In genomic region chr15:99174567-99174966, GRCh38 we compare ENCODE assay signal across 21 cellular contexts.
DNase-seq lines count a peak whose midpoint lies in the region; ATAC-seq and TF ChIP-seq lines count a peak whose summit lies in the region.
"Had no signal": no experiment of that assay in that cellular context is flagged by ENCODE, and none has a peak within 500 bp of the region (broad histone marks: within the 10 kb centered on the region; RNA-seq: fewer than 3 reads in every experiment).

No MANE protein-coding gene starts in this region.

- H3K4me1 Mint-ChIP-seq in H9, result no peaks in the 10 kb centered on the region
- H3K4me1 Mint-ChIP-seq: stimulated activated naive CD8-positive, alpha-beta T cell treated with anti-CD3 and anti-CD28 coated beads, Interleukin-15, amount 100 ng/mL, for 72 hours had no signal

- H3K23me2 ChIP-seq in H9 (ENCODE audit: insufficient read length, low read depth, low read length, poor library complexity, severe bottlenecking), result no peaks in the 10 kb centered on the region

- H3T11ph ChIP-seq in H9 (ENCODE audit: low read length), result no peak overlapping the region

- H3K9me3 ChIP-seq in H9 (ENCODE audit: control insufficient read depth, low read depth, low read length) (no peaks in the 10 kb centered on the region), esophagus muscularis mucosa (no peaks in the 10 kb centered on the region), mesodermal cell (ENCODE audit: control insufficient read depth, low read length) (no peaks in the 10 kb centered on the region), skeletal muscle tissue (ENCODE audit: control insufficient read depth in 3 of 3, low read length in 3 of 3) (no peaks in the 10 kb centered on the region)
- H3K9me3 ChIP-seq: MG63, mucosa of descending colon had no signal

- H3K9me3 Mint-ChIP-seq in H9, result no peaks in the 10 kb centered on the region
- H3K9me3 Mint-ChIP-seq: activated naive CD4-positive, alpha-beta T cell treated with anti-CD3 and anti-CD28 coated beads for 36 hours; activated T-cell treated with anti-CD3 and anti-CD28 coated beads, Interleukin-2, amount 50 U/mL, for 24 hours; stimulated activated naive CD8-positive, alpha-beta T cell treated with anti-CD3 and anti-CD28 coated beads, Interleukin-15, amount 100 ng/mL, for 72 hours had no signal

- TF ChIP-seq CTCF in H9 (conservative IDR thresholded peaks at IDR 0.05) (no peak), esophagus muscularis mucosa (IDR thresholded peaks at IDR 0.05) (no peak)

- no peak overlapping the region for H2BK12ac ChIP-seq in H9 (ENCODE audit: insufficient read length, low read depth, low read length)

- no peak overlapping the region for H3K18ac ChIP-seq in H9 (ENCODE audit: insufficient read length, low read depth, low read length)

- H2BK20ac ChIP-seq in H9 (ENCODE audit: low read depth, low read length, poor library complexity, severe bottlenecking), result no peak overlapping the region

- H2AK5ac ChIP-seq in H9 (ENCODE audit: insufficient read length, low read length), result no peak overlapping the region

- no peak overlapping the region for H4K5ac ChIP-seq in H9 (ENCODE audit: insufficient read length, low read depth, low read length)

- H2BK15ac ChIP-seq in H9 (ENCODE audit: low read depth, low read length), result no peak overlapping the region

- no peaks in the 10 kb centered on the region for H3K27me3 ChIP-seq in H9 (ENCODE audit: insufficient read depth, low read length)
- no peaks in the 10 kb centered on the region for H3K27me3 ChIP-seq in esophagus muscularis mucosa
- no peaks in the 10 kb centered on the region for H3K27me3 ChIP-seq in skeletal muscle tissue (ENCODE audit: control insufficient read depth in 3 of 3, insufficient read depth in 3 of 3, low read length in 3 of 3)
- H3K27me3 ChIP-seq: MG63 had no signal

- H4K20me1 ChIP-seq in H9 (ENCODE audit: control insufficient read depth, insufficient read depth, insufficient read length), result no peaks in the 10 kb centered on the region

- peak overlapping the region in 2 of 3 experiments; percentile 10 to 41; a peak in 2 of 7 replicates for H3K27ac Mint-ChIP-seq in H9
- H3K27ac Mint-ChIP-seq: activated CD8-positive, alpha-beta T cell treated with anti-CD3 and anti-CD28 coated beads, Interleukin-2, amount 10 ng/mL, durations not matched to agents 7 days and 5 days; activated naive CD4-positive, alpha-beta T cell treated with anti-CD3 and anti-CD28 coated beads for 36 hours; activated T-cell treated with anti-CD3 and anti-CD28 coated beads, Interleukin-2, amount 50 U/mL, for 24 hours had no signal

- H3K4me3 ChIP-seq in esophagus muscularis mucosa (peak overlapping the region in 3 of 4 donors; percentile 11 to 28 (median 18)), mesodermal cell (ENCODE audit: extremely low read depth, insufficient read depth, low read length, poor library complexity, severe bottlenecking) (no peak overlapping the region), skeletal muscle tissue (ENCODE audit: low read length in 3 of 3) (peak overlapping the region; percentile 4 to 65 (median 61))
- H3K4me3 ChIP-seq: MG63, mucosa of descending colon had no signal

- no peaks in the 10 kb centered on the region for H3K79me1 ChIP-seq in H9 (ENCODE audit: insufficient read depth, low read depth, low read length, poor library complexity, severe bottlenecking)

- no peak overlapping the region for H2BK120ac ChIP-seq in H9 (ENCODE audit: low read depth, low read length, poor library complexity, severe bottlenecking)

- H3K27me3 Mint-ChIP-seq in H9 (ENCODE audit: low read depth), result no peaks in the 10 kb centered on the region
- H3K27me3 Mint-ChIP-seq: activated T-cell treated with anti-CD3 and anti-CD28 coated beads, Interleukin-2, amount 50 U/mL, for 24 hours; stimulated activated naive CD8-positive, alpha-beta T cell treated with anti-CD3 and anti-CD28 coated beads, Interleukin-15, amount 100 ng/mL, for 72 hours had no signal

- H3K14ac ChIP-seq in H9 (ENCODE audit: insufficient read depth, low read length), result no peak overlapping the region

- H3K36me3 ChIP-seq in esophagus muscularis mucosa, result peaks cover 0 to 34% (median 4%) of the 10 kb centered on the region in 4 donors
- H3K36me3 ChIP-seq in mesodermal cell (ENCODE audit: control insufficient read depth, insufficient read depth, low read length), result peaks cover 13% of the 10 kb centered on the region
- H3K36me3 ChIP-seq in skeletal muscle tissue (ENCODE audit: control insufficient read depth in 3 of 3, insufficient read depth in 3 of 3, low read length in 3 of 3), result peaks cover 0 to 3% (median 2%) of the 10 kb centered on the region in 3 donors

- no peak overlapping the region for H2AFZ ChIP-seq in H9 (ENCODE audit: low read length)

- no peak overlapping the region for H3K23ac ChIP-seq in H9 (ENCODE audit: insufficient read length, low read depth, low read length)

- DNase-seq in H9 (no peak), esophagus muscularis mucosa (ENCODE audit: extremely low spot score) (peak; percentile 90), SKM-1 treated with dmso at 0.1 percent for 144 hours (lab: John Stamatoyannopoulos, UW; ENCODE audit: unreplicated experiment) (no peak), erythroblast (lab: John Stamatoyannopoulos, UW) (no peak), NOMO-1 treated with DMSO at 0.1 percent for 48 hours (lab: John Stamatoyannopoulos, UW; ENCODE audit: unreplicated experiment) (no peak)
- DNase-seq: activated CD8-positive, alpha-beta T cell treated with anti-CD3 and anti-CD28 coated beads, Interleukin-2, amount 10 ng/mL, durations not matched to agents 7 days and 5 days; activated naive CD4-positive, alpha-beta T cell treated with anti-CD3 and anti-CD28 coated beads for 36 hours; activated T-cell treated with anti-CD3 and anti-CD28 coated beads, Interleukin-2, amount 50 U/mL, for 24 hours; hypothalamus; kidney; MG63; mucosa of descending colon; NCI-H146; NCI-H748 treated with DMSO at 0.1 percent for 48 hours; occipital lobe; stimulated activated naive CD8-positive, alpha-beta T cell treated with anti-CD3 and anti-CD28 coated beads, Interleukin-15, amount 100 ng/mL, for 72 hours had no signal

- no peak overlapping the region for H3K4ac ChIP-seq in H9 (ENCODE audit: low read depth, low read length)

- H3K79me2 ChIP-seq in H9 (ENCODE audit: insufficient read depth, low read length), result no peaks in the 10 kb centered on the region

- H3K4me3 Mint-ChIP-seq in H9, result no peak overlapping the region
- H3K4me3 Mint-ChIP-seq: activated CD8-positive, alpha-beta T cell treated with anti-CD3 and anti-CD28 coated beads, Interleukin-2, amount 10 ng/mL, durations not matched to agents 7 days and 5 days; activated naive CD4-positive, alpha-beta T cell treated with anti-CD3 and anti-CD28 coated beads for 36 hours; activated T-cell treated with anti-CD3 and anti-CD28 coated beads, Interleukin-2, amount 50 U/mL, for 24 hours; stimulated activated naive CD8-positive, alpha-beta T cell treated with anti-CD3 and anti-CD28 coated beads, Interleukin-15, amount 100 ng/mL, for 72 hours had no signal

- TF ChIP-seq EP300 in esophagus muscularis mucosa (IDR thresholded peaks at IDR 0.05), result peak; percentile 69

- H3K9ac ChIP-seq in H9 (ENCODE audit: extremely low read depth, insufficient read length, low read length) (no peak overlapping the region), skeletal muscle tissue (ENCODE audit: low read depth in 1 of 3, low read length in 3 of 3) (peak overlapping the region; percentile 60 to 80 (median 75))

- H2BK5ac ChIP-seq in H9 (ENCODE audit: insufficient read length, low read length), result no peak overlapping the region

- no peak for ATAC-seq in GM21367 (IDR thresholded peaks at IDR 0.05; ENCODE audit: unreplicated experiment)
- ATAC-seq: activated CD8-positive, alpha-beta T cell treated with anti-CD3 and anti-CD28 coated beads, Interleukin-2, amount 10 ng/mL, durations not matched to agents 7 days and 5 days; HCT116; mucosa of descending colon; Panc1; stimulated activated naive CD8-positive, alpha-beta T cell treated with anti-CD3 and anti-CD28 coated beads, Interleukin-15, amount 100 ng/mL, for 72 hours had no signal

- TF ChIP-seq POLR2A in esophagus muscularis mucosa (IDR thresholded peaks at IDR 0.05; ENCODE audit: low read depth), result no peak
- TF ChIP-seq POLR2A in erythroblast (IDR thresholded peaks at IDR 0.05; ENCODE audit: low read length), result no peak

- H3K56ac ChIP-seq in H9 (ENCODE audit: insufficient read length, low read depth, low read length), result no peak overlapping the region

- no peak overlapping the region for H4K91ac ChIP-seq in H9 (ENCODE audit: insufficient read length, low read depth, low read length)

- intact Hi-C loops in esophagus muscularis mucosa (cut with DNase I), result loop anchor here (5.0 kb wide), 2 partner anchors 52 to 72 kb away; no protein-coding TSS in a partner anchor

- H3K4me1 ChIP-seq in H9 (ENCODE audit: insufficient read depth, low read length) (no peaks in the 10 kb centered on the region), esophagus muscularis mucosa (peaks cover 66 to 97% (median 91%) of the 10 kb centered on the region in 4 donors), mesodermal cell (ENCODE audit: control insufficient read depth, insufficient read depth, low read length, poor library complexity, severe bottlenecking) (peaks cover 25% of the 10 kb centered on the region), skeletal muscle tissue (ENCODE audit: control insufficient read depth in 3 of 3, insufficient read depth in 3 of 3, low read length in 3 of 3) (peaks cover 59 to 83% (median 72%) of the 10 kb centered on the region in 3 donors)

- H3K4me2 ChIP-seq in H9 (ENCODE audit: insufficient read depth, insufficient read length, low read length), result no peak overlapping the region

- peaks cover 0 to 24% (median 5%) of the 10 kb centered on the region in 3 experiments; a peak in 5 of 7 replicates for H3K36me3 Mint-ChIP-seq in H9 (ENCODE audit: insufficient read depth in 1 of 3, low read depth in 3 of 3)

- no CpG with 5 or more reads among the region's 8 CpGs for WGBS in H9 (ENCODE audit: extremely low coverage, insufficient read length, low lambda C conversion rate)
- 46% methylated on average over 8 of the region's 8 CpGs for WGBS in esophagus muscularis mucosa
- WGBS in mesodermal cell (ENCODE audit: insufficient coverage in 2 of 2), 2 experiments, result 84 to 87% methylated on average over 6 to 8 of the region's 8 CpGs

- H3K27ac ChIP-seq in H9 (ENCODE audit: insufficient read length, low read depth, low read length), result no peak overlapping the region
- peak overlapping the region; percentile 95 to 99 (median 98) for H3K27ac ChIP-seq in esophagus muscularis mucosa (replicated peaks in 1 of 4)
- H3K27ac ChIP-seq in mesodermal cell (ENCODE audit: low read depth, low read length, severe bottlenecking), result peak overlapping the region; percentile 68
- H3K27ac ChIP-seq in skeletal muscle tissue (ENCODE audit: low read depth, low read length), result peak overlapping the region; percentile 85

- H4K8ac ChIP-seq in H9 (replicated peaks; ENCODE audit: insufficient read length, low read depth, low read length), result no peak overlapping the region
